Comparison of ENCODE assay signal across 10 cellular contexts in the genomic region with DNA sequence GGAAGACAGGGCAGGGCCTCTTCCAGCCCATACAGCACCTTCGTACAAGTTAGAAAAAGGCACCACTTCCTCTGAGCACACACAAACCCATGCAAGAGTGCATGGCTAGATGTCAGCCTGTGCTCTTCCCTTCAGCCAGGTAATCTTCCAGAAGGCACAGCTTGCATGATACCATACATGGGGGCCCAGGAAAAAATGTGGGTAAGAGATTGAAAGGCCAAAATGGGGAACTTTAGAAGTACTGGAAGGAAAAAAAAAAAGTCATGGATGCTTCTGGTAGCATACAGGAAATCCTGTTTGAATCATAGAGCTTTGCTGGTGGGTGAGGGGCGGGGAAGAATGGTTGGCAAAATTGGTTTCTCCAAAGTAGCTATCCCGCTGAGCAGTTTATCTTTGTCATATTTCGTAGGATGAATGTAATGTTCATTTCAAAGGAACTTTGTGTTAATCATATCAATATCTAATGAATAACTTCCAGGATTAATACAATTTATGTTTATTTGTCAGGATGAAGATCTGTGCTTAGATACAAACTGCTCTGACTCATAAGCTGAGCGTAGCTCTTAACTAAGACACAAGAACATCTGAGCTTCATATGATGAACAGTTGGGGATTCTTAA.
DNase-seq lines count a peak whose midpoint lies in the region; ATAC-seq, FAIRE-seq and TF ChIP-seq lines count a peak whose summit lies in the region.
"Had no signal": no experiment of that assay in that cellular context is flagged by ENCODE, and none has a peak within 500 bp of the region (broad histone marks: within the 10 kb centered on the region; RNA-seq: fewer than 3 reads in every experiment).

No MANE protein-coding gene starts in this region.

- H3K9ac ChIP-seq in endothelial cell of umbilical vein (replicated peaks; ENCODE audit: extremely low read depth, insufficient read depth, low read length) = no peak overlapping the region

- BruUV-seq in endothelial cell of umbilical vein (replicated peaks; lab: Mats Ljungman, UMichigan) = no TSS peak

- peaks cover 7% of the 10 kb centered on the region for H3K9me3 Mint-ChIP-seq in activated naive CD4-positive, alpha-beta T cell treated with anti-CD3 and anti-CD28 coated beads, Interleukin-2, amount 10 ng/mL, durations not matched to agents 7 days and 5 days

- no peak overlapping the region for H3K27ac ChIP-seq in endothelial cell of umbilical vein (ENCODE audit: insufficient read depth, low read depth, low read length)

- H3K36me3 Mint-ChIP-seq in activated naive CD4-positive, alpha-beta T cell treated with anti-CD3 and anti-CD28 coated beads, Interleukin-2, amount 10 ng/mL, durations not matched to agents 7 days and 5 days = peaks cover 18% of the 10 kb centered on the region

- H3K9me3 ChIP-seq in endothelial cell of umbilical vein (replicated peaks; ENCODE audit: control insufficient read depth, insufficient read depth, low read length) = no peaks in the 10 kb centered on the region

- no peaks in the 10 kb centered on the region for H3K27me3 Mint-ChIP-seq in activated naive CD4-positive, alpha-beta T cell treated with anti-CD3 and anti-CD28 coated beads, Interleukin-2, amount 10 ng/mL, durations not matched to agents 7 days and 5 days

- peak; percentile 82 for FAIRE-seq in endothelial cell of umbilical vein (lab: Jason Lieb, UNC)

- no peak for TF ChIP-seq CTCF in endothelial cell of umbilical vein (IDR thresholded peaks at IDR 0.05; ENCODE audit: extremely low read depth in 1 of 2, insufficient read depth in 1 of 2, low read depth in 1 of 2, low read length in 2 of 2)

- dilution Hi-C loops in endothelial cell of umbilical vein (cut with MboI; ENCODE audit: extremely low pct_ligation_motif_present, low sequenced_read_pairs) = no loop called here

- H3K4me1 ChIP-seq in endothelial cell of umbilical vein (ENCODE audit: control insufficient read depth, extremely low read depth, insufficient read depth, low read length) = peaks cover 13% of the 10 kb centered on the region

- no peak overlapping the region for H3K4me3 ChIP-seq in endothelial cell of umbilical vein (replicated peaks in 1 of 3; ENCODE audit: insufficient read depth in 1 of 3, low read depth in 1 of 3, low read length in 3 of 3)

- H3K9me1 ChIP-seq in endothelial cell of umbilical vein (replicated peaks; ENCODE audit: control insufficient read depth, extremely low read depth, insufficient read depth, low read length) = no peaks in the 10 kb centered on the region

- ATAC-seq in SK-N-SH treated with all-trans-retinoic acid at 6 μM for 48 hours (peak; percentile 77), GM21528 (IDR thresholded peaks at IDR 0.05; ENCODE audit: low FRiP score, unreplicated experiment) (no peak)
- peak; percentile 12 for ATAC-seq in stimulated activated naive CD8-positive, alpha-beta T cell treated with anti-CD3 and anti-CD28 coated beads, Interleukin-15, Interleukin-2, amounts not matched to agents 100 U/mL and 50 U/mL, for 24 hours

- peak overlapping the region; percentile 67 for H3K4me2 ChIP-seq in endothelial cell of umbilical vein (ENCODE audit: insufficient read depth, low read length)

- H2AFZ ChIP-seq in endothelial cell of umbilical vein (ENCODE audit: low read depth, low read length) = peak overlapping the region; percentile 17

- CTCF ChIA-PET in activated naive CD4-positive, alpha-beta T cell treated with anti-CD3 and anti-CD28 coated beads, Interleukin-2, amount 10 ng/mL, durations not matched to agents 7 days and 5 days (lab: Charles Lee) = interaction anchor here (0.6 to 0.9 kb wide), 4 partner anchors 42 to 446 kb away, joined by 3 to 4 read pairs (median 3); no protein-coding TSS in a partner anchor
- CTCF ChIA-PET in endothelial cell of umbilical vein (lab: Charles Lee) = interaction anchor here (0.6 to 1.4 kb wide), 7 partner anchors 8 to 466 kb away, joined by 3 to 6 read pairs (median 4); no protein-coding TSS in a partner anchor

- DNase-seq in activated naive CD4-positive, alpha-beta T cell treated with anti-CD3 and anti-CD28 coated beads, Interleukin-2, amount 10 ng/mL, durations not matched to agents 7 days and 5 days = peak; percentile 40
- no peak for DNase-seq in activated naive CD4-positive, alpha-beta T cell treated with Interleukin-2 at 50 U/mL for 16 hours
- peak; percentile 54 for DNase-seq in endothelial cell of umbilical vein (ENCODE audit: low read depth, low spot score)
- no peak for DNase-seq in stimulated activated naive CD8-positive, alpha-beta T cell treated with anti-CD3 and anti-CD28 coated beads, Interleukin-15, Interleukin-2, amounts not matched to agents 100 U/mL and 50 U/mL, for 24 hours
- no peak for DNase-seq in GM19240 (ENCODE audit: insufficient read length, low spot score)
- DNase-seq in NCI-H524 (lab: John Stamatoyannopoulos, UW) = no peak
- DNase-seq: activated CD4-positive, alpha-beta T cell treated with anti-CD3 and anti-CD28 coated beads, Interleukin-2, amount 50 U/mL, for 48 hours; left cardiac atrium had no signal

- no peaks in the 10 kb centered on the region for H4K20me1 ChIP-seq in endothelial cell of umbilical vein (replicated peaks; ENCODE audit: control insufficient read depth, extremely low read depth, insufficient read depth, low read length)

- no peaks in the 10 kb centered on the region for H3K79me2 ChIP-seq in endothelial cell of umbilical vein (ENCODE audit: control insufficient read depth, insufficient read depth, low read length)

- peaks cover 58% of the 10 kb centered on the region for H3K4me1 Mint-ChIP-seq in activated naive CD4-positive, alpha-beta T cell treated with anti-CD3 and anti-CD28 coated beads, Interleukin-2, amount 10 ng/mL, durations not matched to agents 7 days and 5 days

- POLR2A ChIA-PET in endothelial cell of umbilical vein (lab: Charles Lee) = no interaction called here

- no peak for TF ChIP-seq POLR2A in endothelial cell of umbilical vein (IDR thresholded peaks at IDR 0.05; ENCODE audit: low read depth, low read length)

- no peaks in the 10 kb centered on the region for H3K36me3 ChIP-seq in endothelial cell of umbilical vein (ENCODE audit: control insufficient read depth in 2 of 2, extremely low read depth in 1 of 2, insufficient read depth in 2 of 2, low read length in 2 of 2)

- H3K27ac Mint-ChIP-seq in activated naive CD4-positive, alpha-beta T cell treated with anti-CD3 and anti-CD28 coated beads, Interleukin-2, amount 10 ng/mL, durations not matched to agents 7 days and 5 days = peak overlapping the region; percentile 91

- no peaks in the 10 kb centered on the region for H3K27me3 ChIP-seq in endothelial cell of umbilical vein (ENCODE audit: control insufficient read depth in 2 of 2, insufficient read depth in 2 of 2, low read length in 2 of 2)

- intact Hi-C loops in endothelial cell of umbilical vein (cut with micrococcal nuclease) = no loop called here

- H3K4me3 Mint-ChIP-seq in activated naive CD4-positive, alpha-beta T cell treated with anti-CD3 and anti-CD28 coated beads, Interleukin-2, amount 10 ng/mL, durations not matched to agents 7 days and 5 days = peak overlapping the region; percentile 29

TF ChIP-seq in SK-N-SH treated with all-trans-retinoic acid at 6 μM for 48 hours, 23 proteins besides CTCF, POLR2A, EP300 and RAD21 (continues in another document):
- TF ChIP-seq GLIS3 (CRISPR knock-in tag; IDR thresholded peaks at IDR 0.05) (no peak), ISL1 (CRISPR knock-in tag; IDR thresholded peaks at IDR 0.05) (peak; percentile 79), ARNTL (CRISPR knock-in tag; IDR thresholded peaks at IDR 0.05; ENCODE audit: borderline replicate concordance, low read depth) (no peak)

TF ChIP-seq in endothelial cell of umbilical vein, 7 proteins besides CTCF, POLR2A, EP300 and RAD21:
- TF ChIP-seq MYC (IDR thresholded peaks at IDR 0.05; ENCODE audit: low read depth, low read length) (no peak), JUN (IDR thresholded peaks at IDR 0.05; ENCODE audit: borderline replicate concordance, insufficient read depth, insufficient read length, low read depth) (peak; percentile 52), POLR2AphosphoS5 (IDR thresholded peaks at IDR 0.05; ENCODE audit: insufficient read depth, low read depth, low read length) (no peak), EZH2 (IDR thresholded peaks at IDR 0.05; ENCODE audit: borderline replicate concordance, low read depth, low read length, severe bottlenecking) (no peak), GATA2 (IDR thresholded peaks at IDR 0.05; ENCODE audit: insufficient read depth, insufficient read length, low read depth, low read length) (peak; percentile 70), FOS (IDR thresholded peaks at IDR 0.05; ENCODE audit: borderline replicate concordance, insufficient read depth, low read length) (peak; percentile 72)
- TF ChIP-seq, protein P1, sequence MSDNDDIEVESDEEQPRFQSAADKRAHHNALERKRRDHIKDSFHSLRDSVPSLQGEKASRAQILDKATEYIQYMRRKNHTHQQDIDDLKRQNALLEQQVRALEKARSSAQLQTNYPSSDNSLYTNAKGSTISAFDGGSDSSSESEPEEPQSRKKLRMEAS (IDR thresholded peaks at IDR 0.05; ENCODE audit: insufficient read depth, insufficient read length) = no peak

Comparison
In these comparisons a context has a peak if more than half of its experiments do, and no peak if none do; other contexts are left out.
1. DNase-seq: peak in activated naive CD4-positive, alpha-beta T cell treated with anti-CD3 and anti-CD28 coated beads, Interleukin-2, amount 10 ng/mL, durations not matched to agents 7 days and 5 days (single experiment) and endothelial cell of umbilical vein (single experiment); none in activated naive CD4-positive, alpha-beta T cell treated with Interleukin-2 at 50 U/mL for 16 hours (single experiment), stimulated activated naive CD8-positive, alpha-beta T cell treated with anti-CD3 and anti-CD28 coated beads, Interleukin-15, Interleukin-2, amounts not matched to agents 100 U/mL and 50 U/mL, for 24 hours (single experiment), GM19240 (single experiment) and NCI-H524 (0 of 2).